In the genomic region with DNA sequence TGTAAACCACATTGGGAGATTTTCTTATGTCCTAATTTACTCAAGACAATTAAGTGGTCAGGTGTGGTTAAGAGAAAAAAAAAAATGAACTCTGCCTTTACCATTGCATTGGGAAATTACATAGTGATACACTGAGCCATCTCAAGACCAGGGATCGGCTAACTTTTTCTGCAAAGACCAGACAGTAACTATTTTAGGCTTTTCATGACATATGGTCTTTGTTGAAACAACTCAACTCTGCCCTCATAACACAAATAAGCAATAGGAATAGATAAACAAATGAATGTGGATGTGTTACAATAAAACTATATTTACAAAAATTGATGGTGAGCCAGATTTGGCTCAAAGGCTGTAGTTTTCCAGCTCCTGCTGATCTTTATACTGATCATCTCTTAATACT, we compare ENCODE assay signal across 17 cellular contexts.
"Had no signal": no experiment of that assay in that cellular context is flagged by ENCODE, and none has a peak within 500 bp of the region (broad histone marks: within the 10 kb centered on the region; RNA-seq: fewer than 3 reads in every experiment).

No MANE protein-coding gene starts in this region.

- DNase-seq: effector CD4-positive, alpha-beta T cell; endodermal cell; foreskin keratinocyte; kidney; left cardiac atrium; left ventricle myocardium inferior; lower lobe of right lung; midbrain; nucleus accumbens; ovary; right cardiac atrium; small intestine; stimulated activated CD4-positive, alpha-beta T cell treated with anti-CD3 and anti-CD28 coated beads, Interleukin-2, amount 100 ng/mL, for 48 hours; stimulated activated naive CD4-positive, alpha-beta T cell treated with Interleukin-2 at 50 U/mL for 16 hours; trophoblast cell had no signal

- H3K27ac ChIP-seq: coronary artery, foreskin keratinocyte, left ventricle myocardium inferior, lower lobe of right lung, neural progenitor cell, ovary had no signal
